Comparison of ENCODE assay signal across 1 cellular context in the genomic region with DNA sequence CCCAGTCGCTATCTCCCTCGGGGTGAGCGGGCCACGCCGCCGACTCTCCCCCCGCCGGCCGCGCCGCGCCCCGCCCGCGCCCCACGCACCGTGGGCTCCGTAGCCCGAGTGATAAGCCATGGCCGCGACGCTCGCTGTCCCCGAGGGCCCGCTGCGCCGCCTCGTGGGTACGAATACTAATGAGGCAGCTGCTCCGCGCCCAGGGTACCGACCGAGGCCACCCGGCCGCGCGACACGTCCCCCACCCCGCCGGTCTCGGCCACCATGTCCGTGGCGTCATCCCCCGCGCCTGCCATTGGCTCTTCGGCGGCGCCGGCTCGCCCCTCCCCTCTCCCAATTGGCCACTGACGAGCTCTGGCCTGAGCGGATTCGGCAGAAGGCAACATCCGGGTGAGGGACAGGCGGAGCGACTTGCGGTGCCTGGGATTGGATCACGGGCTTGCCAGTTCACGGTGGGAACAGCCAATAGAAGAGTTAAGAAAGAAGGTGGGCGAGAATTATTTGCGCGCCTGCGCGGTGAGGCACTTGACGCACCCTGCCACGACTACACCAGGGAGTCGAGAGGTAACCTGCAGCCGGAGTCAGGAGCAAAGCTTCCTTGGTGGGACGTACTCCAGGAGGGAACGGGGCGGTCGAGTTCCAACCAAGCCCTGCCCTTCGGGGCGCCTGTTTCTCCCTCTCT.
A peak's percentile ranks its signal among the peaks of the same experiment; 100 is the strongest.
TF ChIP-seq lines count a peak whose summit lies in the region.

A gene with protein sequence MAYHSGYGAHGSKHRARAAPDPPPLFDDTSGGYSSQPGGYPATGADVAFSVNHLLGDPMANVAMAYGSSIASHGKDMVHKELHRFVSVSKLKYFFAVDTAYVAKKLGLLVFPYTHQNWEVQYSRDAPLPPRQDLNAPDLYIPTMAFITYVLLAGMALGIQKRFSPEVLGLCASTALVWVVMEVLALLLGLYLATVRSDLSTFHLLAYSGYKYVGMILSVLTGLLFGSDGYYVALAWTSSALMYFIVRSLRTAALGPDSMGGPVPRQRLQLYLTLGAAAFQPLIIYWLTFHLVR (minus strand): TSS at position 278 of the 682 bp plus-strand sequence. CDS start 158 bp downstream, at position 120.

TF ChIP-seq in HepG2, 621 proteins besides CTCF, POLR2A, EP300 and RAD21 (continued from another document and continues in another):
- TF ChIP-seq, protein P1, sequence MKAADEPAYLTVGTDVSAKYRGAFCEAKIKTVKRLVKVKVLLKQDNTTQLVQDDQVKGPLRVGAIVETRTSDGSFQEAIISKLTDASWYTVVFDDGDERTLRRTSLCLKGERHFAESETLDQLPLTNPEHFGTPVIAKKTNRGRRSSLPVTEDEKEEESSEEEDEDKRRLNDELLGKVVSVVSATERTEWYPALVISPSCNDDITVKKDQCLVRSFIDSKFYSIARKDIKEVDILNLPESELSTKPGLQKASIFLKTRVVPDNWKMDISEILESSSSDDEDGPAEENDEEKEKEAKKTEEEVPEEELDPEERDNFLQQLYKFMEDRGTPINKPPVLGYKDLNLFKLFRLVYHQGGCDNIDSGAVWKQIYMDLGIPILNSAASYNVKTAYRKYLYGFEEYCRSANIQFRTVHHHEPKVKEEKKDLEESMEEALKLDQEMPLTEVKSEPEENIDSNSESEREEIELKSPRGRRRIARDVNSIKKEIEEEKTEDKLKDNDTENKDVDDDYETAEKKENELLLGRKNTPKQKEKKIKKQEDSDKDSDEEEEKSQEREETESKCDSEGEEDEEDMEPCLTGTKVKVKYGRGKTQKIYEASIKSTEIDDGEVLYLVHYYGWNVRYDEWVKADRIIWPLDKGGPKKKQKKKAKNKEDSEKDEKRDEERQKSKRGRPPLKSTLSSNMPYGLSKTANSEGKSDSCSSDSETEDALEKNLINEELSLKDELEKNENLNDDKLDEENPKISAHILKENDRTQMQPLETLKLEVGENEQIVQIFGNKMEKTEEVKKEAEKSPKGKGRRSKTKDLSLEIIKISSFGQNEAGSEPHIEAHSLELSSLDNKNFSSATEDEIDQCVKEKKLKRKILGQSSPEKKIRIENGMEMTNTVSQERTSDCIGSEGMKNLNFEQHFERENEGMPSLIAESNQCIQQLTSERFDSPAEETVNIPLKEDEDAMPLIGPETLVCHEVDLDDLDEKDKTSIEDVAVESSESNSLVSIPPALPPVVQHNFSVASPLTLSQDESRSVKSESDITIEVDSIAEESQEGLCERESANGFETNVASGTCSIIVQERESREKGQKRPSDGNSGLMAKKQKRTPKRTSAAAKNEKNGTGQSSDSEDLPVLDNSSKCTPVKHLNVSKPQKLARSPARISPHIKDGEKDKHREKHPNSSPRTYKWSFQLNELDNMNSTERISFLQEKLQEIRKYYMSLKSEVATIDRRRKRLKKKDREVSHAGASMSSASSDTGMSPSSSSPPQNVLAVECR (CRISPR knock-in tag; IDR thresholded peaks at IDR 0.05; ENCODE audit: borderline replicate concordance) = peak; percentile 72; the same call in 1 of the 2 replicates
- TF ChIP-seq ZBTB7A (CRISPR knock-in tag; IDR thresholded peaks at IDR 0.05) (no peak), ZFP41 (CRISPR knock-in tag; IDR thresholded peaks at IDR 0.05; ENCODE audit: borderline replicate concordance) (no peak), ZNF337 (CRISPR knock-in tag; IDR thresholded peaks at IDR 0.05; ENCODE audit: borderline replicate concordance, low read depth) (no peak), ZNF629 (CRISPR knock-in tag; conservative IDR thresholded peaks at IDR 0.05) (no peak), RARA (CRISPR knock-in tag; IDR thresholded peaks at IDR 0.05) (no peak), SRSF9 (IDR thresholded peaks at IDR 0.05; ENCODE audit: borderline replicate concordance, insufficient read depth, low read depth, low read length, poor library complexity, severe bottlenecking) (no peak), SOX13 (IDR thresholded peaks at IDR 0.05) (no peak), SOX13 (CRISPR knock-in tag; conservative IDR thresholded peaks at IDR 0.05 in 1 of 2, IDR thresholded peaks at IDR 0.05 in 1 of 2) (no peak; a peak in 1 of 4 replicates), ZNF501 (CRISPR knock-in tag; IDR thresholded peaks at IDR 0.05) (no peak), ZKSCAN5 (CRISPR knock-in tag; IDR thresholded peaks at IDR 0.05) (no peak), IKZF1 (IDR thresholded peaks at IDR 0.05) (no peak), ZNF180 (CRISPR knock-in tag; IDR thresholded peaks at IDR 0.05; ENCODE audit: borderline replicate concordance, low read depth) (no peak), ARNT (IDR thresholded peaks at IDR 0.05) (no peak), KDM5A (IDR thresholded peaks at IDR 0.05; ENCODE audit: borderline replicate concordance, low read length) (peak; percentile 37; the same call in 1 of the 2 replicates), TEAD2 (CRISPR knock-in tag; IDR thresholded peaks at IDR 0.05) (no peak), MEIS1 (CRISPR knock-in tag; IDR thresholded peaks at IDR 0.05; ENCODE audit: borderline replicate concordance) (no peak), ZFP36 (IDR thresholded peaks at IDR 0.05; ENCODE audit: borderline replicate concordance, low read depth, low read length, partially characterized antibody) (no peak), ZFP36L1 (CRISPR knock-in tag; IDR thresholded peaks at IDR 0.05) (no peak), ZNF30 (CRISPR knock-in tag; IDR thresholded peaks at IDR 0.05) (no peak), ZNF572 (CRISPR knock-in tag; IDR thresholded peaks at IDR 0.05) (no peak)
- TF ChIP-seq, protein P2, sequence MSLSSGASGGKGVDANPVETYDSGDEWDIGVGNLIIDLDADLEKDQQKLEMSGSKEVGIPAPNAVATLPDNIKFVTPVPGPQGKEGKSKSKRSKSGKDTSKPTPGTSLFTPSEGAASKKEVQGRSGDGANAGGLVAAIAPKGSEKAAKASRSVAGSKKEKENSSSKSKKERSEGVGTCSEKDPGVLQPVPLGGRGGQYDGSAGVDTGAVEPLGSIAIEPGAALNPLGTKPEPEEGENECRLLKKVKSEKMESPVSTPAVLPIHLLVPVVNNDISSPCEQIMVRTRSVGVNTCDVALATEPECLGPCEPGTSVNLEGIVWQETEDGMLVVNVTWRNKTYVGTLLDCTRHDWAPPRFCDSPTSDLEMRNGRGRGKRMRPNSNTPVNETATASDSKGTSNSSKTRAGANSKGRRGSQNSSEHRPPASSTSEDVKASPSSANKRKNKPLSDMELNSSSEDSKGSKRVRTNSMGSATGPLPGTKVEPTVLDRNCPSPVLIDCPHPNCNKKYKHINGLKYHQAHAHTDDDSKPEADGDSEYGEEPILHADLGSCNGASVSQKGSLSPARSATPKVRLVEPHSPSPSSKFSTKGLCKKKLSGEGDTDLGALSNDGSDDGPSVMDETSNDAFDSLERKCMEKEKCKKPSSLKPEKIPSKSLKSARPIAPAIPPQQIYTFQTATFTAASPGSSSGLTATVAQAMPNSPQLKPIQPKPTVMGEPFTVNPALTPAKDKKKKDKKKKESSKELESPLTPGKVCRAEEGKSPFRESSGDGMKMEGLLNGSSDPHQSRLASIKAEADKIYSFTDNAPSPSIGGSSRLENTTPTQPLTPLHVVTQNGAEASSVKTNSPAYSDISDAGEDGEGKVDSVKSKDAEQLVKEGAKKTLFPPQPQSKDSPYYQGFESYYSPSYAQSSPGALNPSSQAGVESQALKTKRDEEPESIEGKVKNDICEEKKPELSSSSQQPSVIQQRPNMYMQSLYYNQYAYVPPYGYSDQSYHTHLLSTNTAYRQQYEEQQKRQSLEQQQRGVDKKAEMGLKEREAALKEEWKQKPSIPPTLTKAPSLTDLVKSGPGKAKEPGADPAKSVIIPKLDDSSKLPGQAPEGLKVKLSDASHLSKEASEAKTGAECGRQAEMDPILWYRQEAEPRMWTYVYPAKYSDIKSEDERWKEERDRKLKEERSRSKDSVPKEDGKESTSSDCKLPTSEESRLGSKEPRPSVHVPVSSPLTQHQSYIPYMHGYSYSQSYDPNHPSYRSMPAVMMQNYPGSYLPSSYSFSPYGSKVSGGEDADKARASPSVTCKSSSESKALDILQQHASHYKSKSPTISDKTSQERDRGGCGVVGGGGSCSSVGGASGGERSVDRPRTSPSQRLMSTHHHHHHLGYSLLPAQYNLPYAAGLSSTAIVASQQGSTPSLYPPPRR (CRISPR knock-in tag; IDR thresholded peaks at IDR 0.05; ENCODE audit: borderline replicate concordance) = no peak
- TF ChIP-seq, protein P3, sequence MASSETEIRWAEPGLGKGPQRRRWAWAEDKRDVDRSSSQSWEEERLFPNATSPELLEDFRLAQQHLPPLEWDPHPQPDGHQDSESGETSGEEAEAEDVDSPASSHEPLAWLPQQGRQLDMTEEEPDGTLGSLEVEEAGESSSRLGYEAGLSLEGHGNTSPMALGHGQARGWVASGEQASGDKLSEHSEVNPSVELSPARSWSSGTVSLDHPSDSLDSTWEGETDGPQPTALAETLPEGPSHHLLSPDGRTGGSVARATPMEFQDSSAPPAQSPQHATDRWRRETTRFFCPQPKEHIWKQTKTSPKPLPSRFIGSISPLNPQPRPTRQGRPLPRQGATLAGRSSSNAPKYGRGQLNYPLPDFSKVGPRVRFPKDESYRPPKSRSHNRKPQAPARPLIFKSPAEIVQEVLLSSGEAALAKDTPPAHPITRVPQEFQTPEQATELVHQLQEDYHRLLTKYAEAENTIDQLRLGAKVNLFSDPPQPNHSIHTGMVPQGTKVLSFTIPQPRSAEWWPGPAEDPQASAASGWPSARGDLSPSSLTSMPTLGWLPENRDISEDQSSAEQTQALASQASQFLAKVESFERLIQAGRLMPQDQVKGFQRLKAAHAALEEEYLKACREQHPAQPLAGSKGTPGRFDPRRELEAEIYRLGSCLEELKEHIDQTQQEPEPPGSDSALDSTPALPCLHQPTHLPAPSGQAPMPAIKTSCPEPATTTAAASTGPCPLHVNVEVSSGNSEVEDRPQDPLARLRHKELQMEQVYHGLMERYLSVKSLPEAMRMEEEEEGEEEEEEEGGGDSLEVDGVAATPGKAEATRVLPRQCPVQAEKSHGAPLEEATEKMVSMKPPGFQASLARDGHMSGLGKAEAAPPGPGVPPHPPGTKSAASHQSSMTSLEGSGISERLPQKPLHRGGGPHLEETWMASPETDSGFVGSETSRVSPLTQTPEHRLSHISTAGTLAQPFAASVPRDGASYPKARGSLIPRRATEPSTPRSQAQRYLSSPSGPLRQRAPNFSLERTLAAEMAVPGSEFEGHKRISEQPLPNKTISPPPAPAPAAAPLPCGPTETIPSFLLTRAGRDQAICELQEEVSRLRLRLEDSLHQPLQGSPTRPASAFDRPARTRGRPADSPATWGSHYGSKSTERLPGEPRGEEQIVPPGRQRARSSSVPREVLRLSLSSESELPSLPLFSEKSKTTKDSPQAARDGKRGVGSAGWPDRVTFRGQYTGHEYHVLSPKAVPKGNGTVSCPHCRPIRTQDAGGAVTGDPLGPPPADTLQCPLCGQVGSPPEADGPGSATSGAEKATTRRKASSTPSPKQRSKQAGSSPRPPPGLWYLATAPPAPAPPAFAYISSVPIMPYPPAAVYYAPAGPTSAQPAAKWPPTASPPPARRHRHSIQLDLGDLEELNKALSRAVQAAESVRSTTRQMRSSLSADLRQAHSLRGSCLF (CRISPR knock-in tag; IDR thresholded peaks at IDR 0.05; ENCODE audit: borderline replicate concordance) = 0 out of 2 replicates have a peak, but pooled peaks have one; percentile 18
- TF ChIP-seq, protein P4, sequence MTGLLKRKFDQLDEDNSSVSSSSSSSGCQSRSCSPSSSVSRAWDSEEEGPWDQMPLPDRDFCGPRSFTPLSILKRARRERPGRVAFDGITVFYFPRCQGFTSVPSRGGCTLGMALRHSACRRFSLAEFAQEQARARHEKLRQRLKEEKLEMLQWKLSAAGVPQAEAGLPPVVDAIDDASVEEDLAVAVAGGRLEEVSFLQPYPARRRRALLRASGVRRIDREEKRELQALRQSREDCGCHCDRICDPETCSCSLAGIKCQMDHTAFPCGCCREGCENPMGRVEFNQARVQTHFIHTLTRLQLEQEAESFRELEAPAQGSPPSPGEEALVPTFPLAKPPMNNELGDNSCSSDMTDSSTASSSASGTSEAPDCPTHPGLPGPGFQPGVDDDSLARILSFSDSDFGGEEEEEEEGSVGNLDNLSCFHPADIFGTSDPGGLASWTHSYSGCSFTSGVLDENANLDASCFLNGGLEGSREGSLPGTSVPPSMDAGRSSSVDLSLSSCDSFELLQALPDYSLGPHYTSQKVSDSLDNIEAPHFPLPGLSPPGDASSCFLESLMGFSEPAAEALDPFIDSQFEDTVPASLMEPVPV (CRISPR knock-in tag; IDR thresholded peaks at IDR 0.05) = peak; percentile 64; the same call in 1 of the 2 replicates
- TF ChIP-seq, protein P5, sequence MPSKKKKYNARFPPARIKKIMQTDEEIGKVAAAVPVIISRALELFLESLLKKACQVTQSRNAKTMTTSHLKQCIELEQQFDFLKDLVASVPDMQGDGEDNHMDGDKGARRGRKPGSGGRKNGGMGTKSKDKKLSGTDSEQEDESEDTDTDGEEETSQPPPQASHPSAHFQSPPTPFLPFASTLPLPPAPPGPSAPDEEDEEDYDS (CRISPR knock-in tag; IDR thresholded peaks at IDR 0.05) = peak; percentile 89
- TF ChIP-seq, protein P6, sequence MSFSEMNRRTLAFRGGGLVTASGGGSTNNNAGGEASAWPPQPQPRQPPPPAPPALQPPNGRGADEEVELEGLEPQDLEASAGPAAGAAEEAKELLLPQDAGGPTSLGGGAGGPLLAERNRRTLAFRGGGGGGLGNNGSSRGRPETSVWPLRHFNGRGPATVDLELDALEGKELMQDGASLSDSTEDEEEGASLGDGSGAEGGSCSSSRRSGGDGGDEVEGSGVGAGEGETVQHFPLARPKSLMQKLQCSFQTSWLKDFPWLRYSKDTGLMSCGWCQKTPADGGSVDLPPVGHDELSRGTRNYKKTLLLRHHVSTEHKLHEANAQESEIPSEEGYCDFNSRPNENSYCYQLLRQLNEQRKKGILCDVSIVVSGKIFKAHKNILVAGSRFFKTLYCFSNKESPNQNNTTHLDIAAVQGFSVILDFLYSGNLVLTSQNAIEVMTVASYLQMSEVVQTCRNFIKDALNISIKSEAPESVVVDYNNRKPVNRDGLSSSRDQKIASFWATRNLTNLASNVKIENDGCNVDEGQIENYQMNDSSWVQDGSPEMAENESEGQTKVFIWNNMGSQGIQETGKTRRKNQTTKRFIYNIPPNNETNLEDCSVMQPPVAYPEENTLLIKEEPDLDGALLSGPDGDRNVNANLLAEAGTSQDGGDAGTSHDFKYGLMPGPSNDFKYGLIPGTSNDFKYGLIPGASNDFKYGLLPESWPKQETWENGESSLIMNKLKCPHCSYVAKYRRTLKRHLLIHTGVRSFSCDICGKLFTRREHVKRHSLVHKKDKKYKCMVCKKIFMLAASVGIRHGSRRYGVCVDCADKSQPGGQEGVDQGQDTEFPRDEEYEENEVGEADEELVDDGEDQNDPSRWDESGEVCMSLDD (CRISPR knock-in tag; IDR thresholded peaks at IDR 0.05; ENCODE audit: borderline replicate concordance) = no peak
- TF ChIP-seq, protein P7, sequence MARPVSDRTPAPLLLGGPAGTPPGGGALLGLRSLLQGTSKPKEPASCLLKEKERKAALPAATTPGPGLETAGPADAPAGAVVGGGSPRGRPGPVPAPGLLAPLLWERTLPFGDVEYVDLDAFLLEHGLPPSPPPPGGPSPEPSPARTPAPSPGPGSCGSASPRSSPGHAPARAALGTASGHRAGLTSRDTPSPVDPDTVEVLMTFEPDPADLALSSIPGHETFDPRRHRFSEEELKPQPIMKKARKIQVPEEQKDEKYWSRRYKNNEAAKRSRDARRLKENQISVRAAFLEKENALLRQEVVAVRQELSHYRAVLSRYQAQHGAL (CRISPR knock-in tag; IDR thresholded peaks at IDR 0.05; ENCODE audit: not compliant biosample characterization) = no peak
- TF ChIP-seq, protein P8, sequence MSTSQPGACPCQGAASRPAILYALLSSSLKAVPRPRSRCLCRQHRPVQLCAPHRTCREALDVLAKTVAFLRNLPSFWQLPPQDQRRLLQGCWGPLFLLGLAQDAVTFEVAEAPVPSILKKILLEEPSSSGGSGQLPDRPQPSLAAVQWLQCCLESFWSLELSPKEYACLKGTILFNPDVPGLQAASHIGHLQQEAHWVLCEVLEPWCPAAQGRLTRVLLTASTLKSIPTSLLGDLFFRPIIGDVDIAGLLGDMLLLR (CRISPR knock-in tag; IDR thresholded peaks at IDR 0.05) = no peak
